ENCODE assay signal across 12 cellular contexts in the genomic region with DNA sequence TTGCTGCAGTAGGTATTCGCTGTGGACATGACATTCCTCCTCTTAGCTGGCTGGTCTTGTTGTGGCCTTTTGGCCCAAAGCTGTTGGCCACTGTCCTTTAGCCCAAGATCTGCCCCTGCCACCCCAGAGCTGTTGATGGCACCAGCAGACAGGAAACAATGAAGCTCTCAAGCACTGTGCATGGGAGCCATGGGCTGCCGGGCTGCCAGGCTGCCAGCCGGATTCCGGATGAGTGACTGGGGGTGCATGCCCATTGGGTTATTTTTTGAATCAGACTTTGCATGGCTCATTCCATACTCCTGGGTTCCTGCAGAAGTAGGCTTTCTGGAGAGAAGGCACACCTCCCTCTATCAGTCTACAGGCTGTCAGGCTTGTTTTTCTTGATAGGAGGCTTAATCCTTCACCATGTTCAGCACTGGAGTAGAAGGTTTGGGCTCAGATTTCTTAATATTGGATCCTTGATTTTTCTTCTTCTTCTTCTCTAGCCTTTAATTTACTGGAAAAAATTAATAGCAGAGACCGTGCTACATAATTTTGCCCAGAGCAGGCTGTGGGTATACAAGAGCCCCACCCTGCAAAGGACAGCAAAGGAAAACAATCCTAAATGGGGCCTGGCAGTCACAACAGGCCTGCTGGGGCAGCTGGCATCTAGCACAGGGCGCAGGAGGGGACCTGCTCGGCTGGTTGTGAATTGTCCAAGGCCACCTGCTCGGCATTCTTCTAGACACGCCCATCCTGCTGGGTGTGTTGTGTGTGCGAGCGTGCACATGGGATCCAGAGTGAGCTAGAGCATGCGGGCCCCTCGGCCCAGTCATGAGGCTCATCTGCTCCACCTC. TPM values are rescaled to one million over a fixed set of nuclear protein-coding genes. Genes with fewer than 3 reads are reported as not detected.
A peak's percentile ranks its signal among the peaks of the same experiment; 100 is the strongest.
DNase-seq lines count a peak whose midpoint lies in the region; ATAC-seq, FAIRE-seq and TF ChIP-seq lines count a peak whose summit lies in the region.
"Had no signal": no experiment of that assay in that cellular context is flagged by ENCODE, and none has a peak within 500 bp of the region (broad histone marks: within the 10 kb centered on the region; RNA-seq: fewer than 3 reads in every experiment).

No MANE protein-coding gene starts in this region.

- peaks cover 0 to 51% of the 10 kb centered on the region in 2 donors for H3K4me1 ChIP-seq in right atrium auricular region
- no peaks in the 10 kb centered on the region for H3K4me1 ChIP-seq in HAP-1
- H3K4me1 ChIP-seq in sigmoid colon = peaks cover 0 to 52% (median 45%) of the 10 kb centered on the region in 4 donors

- in situ Hi-C loops in HAP-1 (cut with MboI; ENCODE audit: low sequenced_read_pairs) = no loop called here

- TF ChIP-seq CTCF in right atrium auricular region (IDR thresholded peaks at IDR 0.05) (no peak), sigmoid colon (IDR thresholded peaks at IDR 0.05) (no peak)

- ATAC-seq in Right ventricle myocardium superior (ENCODE audit: poor library complexity) = peak; percentile 39
- no peak for ATAC-seq in GM21423 (IDR thresholded peaks at IDR 0.05; ENCODE audit: unreplicated experiment)

- no peak for TF ChIP-seq POLR2A in sigmoid colon (IDR thresholded peaks at IDR 0.05)

- 42 to 73% methylated on average over 13 of the region's 13 CpGs for WGBS in sigmoid colon, 2 donors

- no peaks in the 10 kb centered on the region for H3K9me3 ChIP-seq in right atrium auricular region
- no peaks in the 10 kb centered on the region for H3K9me3 ChIP-seq in HAP-1
- H3K9me3 ChIP-seq in sigmoid colon = no peaks in the 10 kb centered on the region
- H3K9me3 ChIP-seq: SK-N-SH had no signal

- H3K27me3 ChIP-seq in right atrium auricular region (no peaks in the 10 kb centered on the region), HAP-1 (ENCODE audit: low read depth) (no peaks in the 10 kb centered on the region), sigmoid colon (no peaks in the 10 kb centered on the region)

- H3K27ac ChIP-seq in right atrium auricular region (peak overlapping the region in 1 of 2 donors; percentile 8), sigmoid colon (no peak overlapping the region)

- intact Hi-C loops in Right ventricle myocardium superior (cut with DNase I) (no loop called here), sigmoid colon (cut with DNase I) (no loop called here)

- H3K36me3 ChIP-seq in right atrium auricular region (peaks cover 11% of the 10 kb centered on the region), HAP-1 (replicated peaks) (peaks cover 13% of the 10 kb centered on the region), sigmoid colon (peaks cover 0 to 29% (median 5%) of the 10 kb centered on the region in 4 donors)

- no peak for TF ChIP-seq EP300 in sigmoid colon (IDR thresholded peaks at IDR 0.05)

- peak; percentile 65 for FAIRE-seq in urothelium cell line (lab: Jason Lieb, UNC)
- FAIRE-seq: GM12878 had no signal

- no peak overlapping the region for H3K4me3 ChIP-seq in right atrium auricular region
- H3K4me3 ChIP-seq in HAP-1 = no peak overlapping the region
- H3K4me3 ChIP-seq in sigmoid colon = peak overlapping the region in 1 of 4 donors; percentile 8
- H3K4me3 ChIP-seq: GM12878 had no signal

- DNase-seq in Right ventricle myocardium superior (no peak), right atrium auricular region (ENCODE audit: low spot score) (no peak), NCI-H748 treated with DMSO at 0.1 percent for 48 hours (lab: John Stamatoyannopoulos, UW) (peak; percentile 71), iPS-NIHi11 (ENCODE audit: low spot score) (peak; percentile 64), urothelium cell line (ENCODE audit: low spot score) (no peak), HAP-1 (ENCODE audit: low spot score in 2 of 2) (no peak), sigmoid colon (no peak)
- DNase-seq: activated CD8-positive, alpha-beta memory T cell treated with anti-CD3 and anti-CD28 coated beads, Interleukin-2, amount 50 U/mL, for 4 hours; H9 had no signal

RNA-seq across cellular contexts. Expression of a gene that starts 32.2 kb away (rescaled TPM):
- total RNA-seq in Right ventricle myocardium superior = 85.2 TPM
- 10 to 100 TPM; 37.0 to 67.5 TPM for total RNA-seq in right atrium auricular region
- total RNA-seq in sigmoid colon = 10 to 100 TPM; 61.6 to 71.7 (median 65.0) TPM
- polyA plus RNA-seq in sigmoid colon = 100 to 1,000 TPM in 1 of 3 donors, 10 to 100 TPM in 2; 58.8 to 119 (median 93.7) TPM

Comparison
In these comparisons a context has a peak if more than half of its experiments do, and no peak if none do; other contexts are left out.
1. DNase-seq: peak in NCI-H748 treated with DMSO at 0.1 percent for 48 hours (single experiment) and iPS-NIHi11 (single experiment); none in Right ventricle myocardium superior (single experiment), right atrium auricular region (single experiment), urothelium cell line (single experiment), HAP-1 (0 of 2) and sigmoid colon (single experiment).